Comparison of ENCODE assay signal across 28 cellular contexts in the genomic region with DNA sequence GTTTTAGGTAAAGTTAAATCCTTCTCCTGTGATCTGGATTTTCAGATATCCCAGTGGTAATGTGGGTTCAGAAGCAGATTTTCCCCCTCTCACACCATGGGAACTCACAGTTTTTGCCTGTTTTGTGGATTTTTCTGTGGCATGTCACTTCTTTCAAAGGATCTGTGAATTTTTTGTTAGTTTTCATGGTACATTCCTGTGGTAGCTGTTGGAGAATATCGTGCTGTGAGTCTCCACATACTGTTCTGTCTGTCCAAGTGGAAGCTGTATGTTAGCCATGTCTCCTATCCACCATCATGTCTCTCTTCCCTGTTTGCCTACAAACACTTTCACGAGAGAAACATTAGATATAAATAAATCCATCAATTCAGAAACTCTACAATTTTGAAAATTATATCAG.
DNase-seq lines count a peak whose midpoint lies in the region; ATAC-seq, FAIRE-seq and TF ChIP-seq lines count a peak whose summit lies in the region.
"Had no signal": no experiment of that assay in that cellular context is flagged by ENCODE, and none has a peak within 500 bp of the region (broad histone marks: within the 10 kb centered on the region; RNA-seq: fewer than 3 reads in every experiment).

No MANE protein-coding gene starts in this region.

- FAIRE-seq in astrocyte (lab: Jason Lieb, UNC) = no peak
- FAIRE-seq: A549, D721Med, GM12878, GM19239, H1 had no signal

- no peaks in the 10 kb centered on the region for H3K4me1 ChIP-seq in astrocyte (ENCODE audit: insufficient read depth, low read length)
- H3K4me1 ChIP-seq: A549, BE2C had no signal

- DNase-seq in astrocyte (ENCODE audit: low read depth) = peak; percentile 9
- peak; percentile 77 for DNase-seq in astrocyte of the spinal cord (ENCODE audit: low read depth, low spot score)
- DNase-seq in choroid plexus epithelial cell (ENCODE audit: low read depth) = peak; percentile 78
- DNase-seq in osteocyte (ENCODE audit: extremely low spot score, unreplicated experiment) = no peak
- no peak for DNase-seq in NCI-H510A treated with DMSO at 0.1 percent for 48 hours (lab: John Stamatoyannopoulos, UW)
- DNase-seq in T-helper 17 cell = no peak
- no peak for DNase-seq in middle frontal gyrus (ENCODE audit: extremely low spot score, low spot score)
- DNase-seq in OCI-M2 (lab: John Stamatoyannopoulos, UW; ENCODE audit: unreplicated experiment) = no peak
- DNase-seq: 8988T; ACHN; AML-193; BE2C; CD4-positive, alpha-beta T cell; CD8-positive, alpha-beta memory T cell; DMS 273 treated with DMSO at 0.1 percent for 48 hours; DMS79; EL; GDM1; GM23248; H7; HCEC 1CT had no signal

- no peak overlapping the region for H3K4me2 ChIP-seq in astrocyte (ENCODE audit: low read length)
- H3K4me2 ChIP-seq: A549; BLaER1 treated with 17β-estradiol and CSF1 and Interleukin-3, amounts not matched to agents 10 nM and 100 nM had no signal

- no peaks in the 10 kb centered on the region for H3K79me2 ChIP-seq in astrocyte (ENCODE audit: insufficient read depth, low read length)

- H3K4me3 ChIP-seq in astrocyte (ENCODE audit: insufficient read depth, low read depth, low read length) = no peak overlapping the region
- no peak overlapping the region for H3K4me3 ChIP-seq in astrocyte of the spinal cord (ENCODE audit: low read depth, low read length)
- no peak overlapping the region for H3K4me3 ChIP-seq in choroid plexus epithelial cell (ENCODE audit: low read depth, low read length)
- H3K4me3 ChIP-seq: A549; BLaER1 treated with 17β-estradiol and CSF1 and Interleukin-3, amounts not matched to agents 10 nM and 100 nM; GM12878; GM23248 had no signal

- H3K9me3 Mint-ChIP-seq in astrocyte (ENCODE audit: unreplicated experiment) = peaks cover 2% of the 10 kb centered on the region
- peaks cover 54% of the 10 kb centered on the region for H3K9me3 Mint-ChIP-seq in osteocyte (ENCODE audit: unreplicated experiment)

- no peaks in the 10 kb centered on the region for H3K36me3 Mint-ChIP-seq in astrocyte (ENCODE audit: low read depth, unreplicated experiment)
- peaks cover 31% of the 10 kb centered on the region for H3K36me3 Mint-ChIP-seq in osteocyte (ENCODE audit: unreplicated experiment)
- no peaks in the 10 kb centered on the region for H3K36me3 Mint-ChIP-seq in T-helper 17 cell (ENCODE audit: low read depth)
- H3K36me3 Mint-ChIP-seq: CD14-positive monocyte; CD8-positive, alpha-beta memory T cell had no signal

- H3K9me3 ChIP-seq in astrocyte (ENCODE audit: insufficient read depth, low read depth, low read length) (peaks cover 4% of the 10 kb centered on the region), T-helper 17 cell (ENCODE audit: control insufficient read depth, low read length, poor library complexity, severe bottlenecking) (no peaks in the 10 kb centered on the region)
- H3K9me3 ChIP-seq: A549, BE2C had no signal

- no peaks in the 10 kb centered on the region for H3K27me3 Mint-ChIP-seq in astrocyte (ENCODE audit: low read depth, unreplicated experiment)
- no peaks in the 10 kb centered on the region for H3K27me3 Mint-ChIP-seq in osteocyte (ENCODE audit: unreplicated experiment)
- H3K27me3 Mint-ChIP-seq in T-helper 17 cell = no peaks in the 10 kb centered on the region
- H3K27me3 Mint-ChIP-seq: CD4-positive, alpha-beta T cell had no signal

- H3K4me1 Mint-ChIP-seq in astrocyte (ENCODE audit: low read depth, unreplicated experiment) (peaks cover 4% of the 10 kb centered on the region), osteocyte (ENCODE audit: unreplicated experiment) (peaks cover 31% of the 10 kb centered on the region), T-helper 17 cell (no peaks in the 10 kb centered on the region)
- H3K4me1 Mint-ChIP-seq: CD14-positive monocyte; CD8-positive, alpha-beta memory T cell had no signal

- H2AFZ ChIP-seq in astrocyte (ENCODE audit: low read depth, low read length) = no peak overlapping the region
- H2AFZ ChIP-seq: GM23248 had no signal

- no peaks in the 10 kb centered on the region for H3K36me3 ChIP-seq in astrocyte (ENCODE audit: insufficient read depth, low read length)
- H3K36me3 ChIP-seq: BE2C; BLaER1 treated with 17β-estradiol and CSF1 and Interleukin-3, amounts not matched to agents 10 nM and 100 nM had no signal

- H3K4me3 Mint-ChIP-seq in astrocyte (ENCODE audit: unreplicated experiment) (no peak overlapping the region), osteocyte (ENCODE audit: unreplicated experiment) (peak overlapping the region; percentile 8), T-helper 17 cell (no peak overlapping the region)
- H3K4me3 Mint-ChIP-seq: CD14-positive monocyte; CD4-positive, alpha-beta T cell; CD8-positive, alpha-beta memory T cell had no signal

- no peak overlapping the region for H3K27ac ChIP-seq in astrocyte (ENCODE audit: low read depth, low read length)
- H3K27ac ChIP-seq: A549; BLaER1 treated with 17β-estradiol and CSF1 and Interleukin-3, amounts not matched to agents 10 nM and 100 nM; GM23248 had no signal

- in situ Hi-C loops in astrocyte of the spinal cord (cut with HindIII; ENCODE audit: low sequenced_read_pairs) = no loop called here

- no peak overlapping the region for H3K9ac ChIP-seq in astrocyte (ENCODE audit: low read length)
- H3K9ac ChIP-seq: BLaER1 treated with 17β-estradiol and CSF1 and Interleukin-3, amounts not matched to agents 10 nM and 100 nM; GM23248 had no signal

- H3K27ac Mint-ChIP-seq in astrocyte (ENCODE audit: unreplicated experiment) (peak overlapping the region; percentile 85), osteocyte (ENCODE audit: unreplicated experiment) (peak overlapping the region; percentile 89), T-helper 17 cell (no peak overlapping the region)
- H3K27ac Mint-ChIP-seq: CD14-positive monocyte; CD4-positive, alpha-beta T cell; CD8-positive, alpha-beta memory T cell had no signal

- TF ChIP-seq CTCF in astrocyte (IDR thresholded peaks at IDR 0.05; ENCODE audit: insufficient read depth, low read depth, low read length) (no peak), astrocyte of the spinal cord (IDR thresholded peaks at IDR 0.05; ENCODE audit: low read depth, low read length) (no peak), choroid plexus epithelial cell (conservative IDR thresholded peaks at IDR 0.05; ENCODE audit: low read depth, low read length) (no peak), osteocyte (IDR thresholded peaks at IDR 0.05) (no peak)

- H3K27me3 ChIP-seq in astrocyte (ENCODE audit: insufficient read depth, low read length) = no peaks in the 10 kb centered on the region
- H3K27me3 ChIP-seq: BE2C; BLaER1 treated with 17β-estradiol and CSF1 and Interleukin-3, amounts not matched to agents 10 nM and 100 nM had no signal

- no peaks in the 10 kb centered on the region for H4K20me1 ChIP-seq in astrocyte (ENCODE audit: insufficient read depth, low read length)
- H4K20me1 ChIP-seq: BLaER1 treated with 17β-estradiol and CSF1 and Interleukin-3, amounts not matched to agents 10 nM and 100 nM had no signal

- no peak for ATAC-seq in T-helper 17 cell
- ATAC-seq: A549, GM12878 had no signal

Comparison
In these comparisons a context has a peak if more than half of its experiments do, and no peak if none do; other contexts are left out.
1. DNase-seq: peak in astrocyte (single experiment), astrocyte of the spinal cord (single experiment) and choroid plexus epithelial cell (single experiment); none in osteocyte (single experiment), NCI-H510A treated with DMSO at 0.1 percent for 48 hours (single experiment), T-helper 17 cell (0 of 3), middle frontal gyrus (single experiment) and OCI-M2 (single experiment).